Comparison of ENCODE assay signal across 12 cellular contexts in genomic region chr6:149033454-149034241, GRCh38.
A peak's percentile ranks its signal among the peaks of the same experiment; 100 is the strongest.
DNase-seq lines count a peak whose midpoint lies in the region; ATAC-seq and TF ChIP-seq lines count a peak whose summit lies in the region.
"Had no signal": no experiment of that assay in that cellular context is flagged by ENCODE, and none has a peak within 500 bp of the region (broad histone marks: within the 10 kb centered on the region; RNA-seq: fewer than 3 reads in every experiment).

No MANE protein-coding gene starts in this region.

- H4K20me1 ChIP-seq in Loucy (ENCODE audit: insufficient read depth, low read length, poor library complexity, severe bottlenecking) = no peaks in the 10 kb centered on the region

- no peak for TF ChIP-seq EP300 in transverse colon (IDR thresholded peaks at IDR 0.05; ENCODE audit: low read depth)

- 78 to 84% (median 80%) methylated on average over 10 of the region's 10 CpGs for WGBS in adrenal gland, 4 donors
- 77 to 85% methylated on average over 9 to 10 of the region's 10 CpGs for WGBS in transverse colon (ENCODE audit: low coverage in 1 of 2), 2 donors

- no peaks in the 10 kb centered on the region for H3F3A ChIP-seq in Loucy (ENCODE audit: low read depth)

- peaks cover 2% of the 10 kb centered on the region for H3K36me3 Mint-ChIP-seq in activated T-cell treated with anti-CD3 and anti-CD28 coated beads, Interleukin-2, amount 50 U/mL, for 4 hours (ENCODE audit: insufficient read depth)
- H3K36me3 Mint-ChIP-seq in CD14-positive monocyte = no peaks in the 10 kb centered on the region
- peaks cover 10% of the 10 kb centered on the region for H3K36me3 Mint-ChIP-seq in effector memory CD8-positive, alpha-beta T cell (ENCODE audit: insufficient read depth)
- H3K36me3 Mint-ChIP-seq: naive thymus-derived CD8-positive, alpha-beta T cell had no signal

- no peaks in the 10 kb centered on the region for H3K27me3 Mint-ChIP-seq in activated T-cell treated with anti-CD3 and anti-CD28 coated beads, Interleukin-2, amount 50 U/mL, for 4 hours (ENCODE audit: low read depth)
- H3K27me3 Mint-ChIP-seq in stimulated activated naive CD8-positive, alpha-beta T cell treated with anti-CD3 and anti-CD28 coated beads, Interleukin-15, amount 100 ng/mL, for 72 hours = peaks cover 7% of the 10 kb centered on the region
- H3K27me3 Mint-ChIP-seq in CD14-positive monocyte (ENCODE audit: low read depth in 3 of 3) = peaks cover 2 to 6% (median 5%) of the 10 kb centered on the region in 3 donors
- H3K27me3 Mint-ChIP-seq in effector memory CD8-positive, alpha-beta T cell = no peaks in the 10 kb centered on the region
- H3K27me3 Mint-ChIP-seq: naive thymus-derived CD8-positive, alpha-beta T cell; type B pancreatic cell had no signal

- H3K27me3 ChIP-seq in Loucy (ENCODE audit: insufficient read depth, low read length, poor library complexity, severe bottlenecking) (no peaks in the 10 kb centered on the region), adrenal gland (no peaks in the 10 kb centered on the region), transverse colon (no peaks in the 10 kb centered on the region)

- peak overlapping the region; percentile 43 for H3K9ac ChIP-seq in Loucy (ENCODE audit: low read depth, low read length, poor library complexity, severe bottlenecking)

- H3K27ac Mint-ChIP-seq in stimulated activated naive CD8-positive, alpha-beta T cell treated with anti-CD3 and anti-CD28 coated beads, Interleukin-15, amount 100 ng/mL, for 72 hours = peak overlapping the region; percentile 60 to 95
- no peak overlapping the region for H3K27ac Mint-ChIP-seq in CD14-positive monocyte
- H3K27ac Mint-ChIP-seq in effector memory CD8-positive, alpha-beta T cell = no peak overlapping the region
- H3K27ac Mint-ChIP-seq: type B pancreatic cell had no signal

- TF ChIP-seq CTCF in Loucy (conservative IDR thresholded peaks at IDR 0.05; ENCODE audit: low read length) (no peak), adrenal gland (IDR thresholded peaks at IDR 0.05) (no peak), CD14-positive monocyte (IDR thresholded peaks at IDR 0.05) (no peak), transverse colon (IDR thresholded peaks at IDR 0.05) (no peak)

- H3K4me1 ChIP-seq in Loucy (ENCODE audit: insufficient read depth, low read length, poor library complexity, severe bottlenecking) (peaks cover 45% of the 10 kb centered on the region), adrenal gland (replicated peaks in 1 of 2) (peaks cover 24 to 33% of the 10 kb centered on the region in 2 donors), transverse colon (peaks cover 0 to 10% (median 8%) of the 10 kb centered on the region in 4 donors)

- ATAC-seq in activated T-cell treated with anti-CD3 and anti-CD28 coated beads, Interleukin-2, amount 50 U/mL, for 4 hours = peak; percentile 40 to 42
- peak; percentile 61 for ATAC-seq in stimulated activated naive CD8-positive, alpha-beta T cell treated with anti-CD3 and anti-CD28 coated beads, Interleukin-15, amount 100 ng/mL, for 72 hours
- ATAC-seq in effector memory CD8-positive, alpha-beta T cell (replicated peaks) = no peak
- ATAC-seq: naive thymus-derived CD8-positive, alpha-beta T cell had no signal

- H3K36me3 ChIP-seq in Loucy (ENCODE audit: insufficient read depth, low read length) = no peaks in the 10 kb centered on the region
- no peaks in the 10 kb centered on the region for H3K36me3 ChIP-seq in adrenal gland (replicated peaks in 1 of 2)
- H3K36me3 ChIP-seq in transverse colon = no peaks in the 10 kb centered on the region

- peak overlapping the region; percentile 82 for H3K4me3 Mint-ChIP-seq in activated T-cell treated with anti-CD3 and anti-CD28 coated beads, Interleukin-2, amount 50 U/mL, for 4 hours
- peak overlapping the region; percentile 15 to 71 for H3K4me3 Mint-ChIP-seq in stimulated activated naive CD8-positive, alpha-beta T cell treated with anti-CD3 and anti-CD28 coated beads, Interleukin-15, amount 100 ng/mL, for 72 hours
- no peak overlapping the region for H3K4me3 Mint-ChIP-seq in CD14-positive monocyte
- H3K4me3 Mint-ChIP-seq in effector memory CD8-positive, alpha-beta T cell = no peak overlapping the region
- H3K4me3 Mint-ChIP-seq: naive thymus-derived CD8-positive, alpha-beta T cell had no signal

- no peaks in the 10 kb centered on the region for H3K9me3 Mint-ChIP-seq in activated T-cell treated with anti-CD3 and anti-CD28 coated beads, Interleukin-2, amount 50 U/mL, for 4 hours
- no peaks in the 10 kb centered on the region for H3K9me3 Mint-ChIP-seq in stimulated activated naive CD8-positive, alpha-beta T cell treated with anti-CD3 and anti-CD28 coated beads, Interleukin-15, amount 100 ng/mL, for 72 hours
- peaks cover 0 to 6% (median 0%) of the 10 kb centered on the region in 7 donors for H3K9me3 Mint-ChIP-seq in CD14-positive monocyte
- H3K9me3 Mint-ChIP-seq in effector memory CD8-positive, alpha-beta T cell = no peaks in the 10 kb centered on the region
- H3K9me3 Mint-ChIP-seq: naive thymus-derived CD8-positive, alpha-beta T cell; type B pancreatic cell had no signal

- H3K4me1 Mint-ChIP-seq in activated T-cell treated with anti-CD3 and anti-CD28 coated beads, Interleukin-2, amount 50 U/mL, for 4 hours (ENCODE audit: low read depth) = peaks cover 67% of the 10 kb centered on the region
- H3K4me1 Mint-ChIP-seq in stimulated activated naive CD8-positive, alpha-beta T cell treated with anti-CD3 and anti-CD28 coated beads, Interleukin-15, amount 100 ng/mL, for 72 hours = peaks cover 83% of the 10 kb centered on the region
- peaks cover 16% of the 10 kb centered on the region for H3K4me1 Mint-ChIP-seq in CD14-positive monocyte
- peaks cover 13 to 21% of the 10 kb centered on the region in 2 donors for H3K4me1 Mint-ChIP-seq in effector memory CD8-positive, alpha-beta T cell (ENCODE audit: low read depth in 2 of 2)

- H3K9me3 ChIP-seq in Loucy (ENCODE audit: insufficient read depth, low read depth, low read length) (no peaks in the 10 kb centered on the region), adrenal gland (replicated peaks in 1 of 3) (no peaks in the 10 kb centered on the region), transverse colon (no peaks in the 10 kb centered on the region)

- peak overlapping the region in 4 of 5 donors; percentile 78 to 91 (median 86) for H3K27ac ChIP-seq in adrenal gland
- peak overlapping the region in 1 of 4 donors; percentile 56 for H3K27ac ChIP-seq in transverse colon

- in situ Hi-C loops in transverse colon (cut with MboI; ENCODE audit: low pct_ligation_motif_present in 1 of 4, low pct_unique_long_range_greater_than_20kb in 1 of 4, low sequenced_read_pairs in 3 of 4) = loop anchor here in 3 of 4 donors (5.0 to 10.0 kb wide), 4 partner anchors 51 to 404 kb away; no protein-coding TSS in a partner anchor

- H2AFZ ChIP-seq in Loucy (ENCODE audit: low read length) = no peak overlapping the region

- intact Hi-C loops in adrenal gland (cut with DNase I) (loop anchor here in 1 of 2 donors (5.0 kb wide), 1 partner anchor 399 kb away; no protein-coding TSS in a partner anchor), CD14-positive monocyte (cut with micrococcal nuclease) (loop anchor here in 1 of 2 donors (10.0 kb wide), 1 partner anchor 481 kb away; no protein-coding TSS in a partner anchor), transverse colon (cut with DNase I; ENCODE audit: low total_unique reads) (no loop called here)

- H3K79me2 ChIP-seq in Loucy (ENCODE audit: insufficient read depth, low read length) = no peaks in the 10 kb centered on the region

- TF ChIP-seq POLR2A in adrenal gland (IDR thresholded peaks at IDR 0.05) (no peak), transverse colon (IDR thresholded peaks at IDR 0.05) (no peak)

- H3K4me2 ChIP-seq in Loucy (ENCODE audit: low read depth, low read length, poor library complexity, severe bottlenecking) = peak overlapping the region; percentile 60

- no peak for DNase-seq in activated T-cell treated with anti-CD3 and anti-CD28 coated beads, Interleukin-2, amount 50 U/mL, for 4 hours
- DNase-seq in activated T-cell treated with anti-CD3 and anti-CD28 coated beads for 4 hours (no peak), adrenal gland (no peak), CD14-positive monocyte (ENCODE audit: low spot score) (no peak), transverse colon (no peak)
- DNase-seq in stimulated activated naive CD8-positive, alpha-beta T cell treated with anti-CD3 and anti-CD28 coated beads, Interleukin-15, amount 100 ng/mL, for 72 hours = peak; percentile 16 to 44
- no peak for DNase-seq in effector memory CD8-positive, alpha-beta T cell
- DNase-seq: GDM1; naive thymus-derived CD8-positive, alpha-beta T cell; NCI-H446 had no signal

- H3K4me3 ChIP-seq in Loucy (ENCODE audit: low read length, poor library complexity, severe bottlenecking) = no peak overlapping the region
- H3K4me3 ChIP-seq in adrenal gland = no peak overlapping the region
- no peak overlapping the region for H3K4me3 ChIP-seq in transverse colon

- no peaks in the 10 kb centered on the region for H3K9me2 ChIP-seq in Loucy (replicated peaks; ENCODE audit: low read depth, low read length)

Comparison
In these comparisons a context has a peak if more than half of its experiments do, and no peak if none do; other contexts are left out.
1. DNase-seq: peak in stimulated activated naive CD8-positive, alpha-beta T cell treated with anti-CD3 and anti-CD28 coated beads, Interleukin-15, amount 100 ng/mL, for 72 hours (2 of 2); none in activated T-cell treated with anti-CD3 and anti-CD28 coated beads, Interleukin-2, amount 50 U/mL, for 4 hours (single experiment), activated T-cell treated with anti-CD3 and anti-CD28 coated beads for 4 hours (single experiment), adrenal gland (0 of 7), CD14-positive monocyte (single experiment), transverse colon (single experiment) and effector memory CD8-positive, alpha-beta T cell (0 of 3).
2. H3K4me3 Mint-ChIP-seq: peak in activated T-cell treated with anti-CD3 and anti-CD28 coated beads, Interleukin-2, amount 50 U/mL, for 4 hours (single experiment) and stimulated activated naive CD8-positive, alpha-beta T cell treated with anti-CD3 and anti-CD28 coated beads, Interleukin-15, amount 100 ng/mL, for 72 hours (2 of 2); none in CD14-positive monocyte (0 of 2) and effector memory CD8-positive, alpha-beta T cell (0 of 2).
3. H3K27ac Mint-ChIP-seq: peak in stimulated activated naive CD8-positive, alpha-beta T cell treated with anti-CD3 and anti-CD28 coated beads, Interleukin-15, amount 100 ng/mL, for 72 hours (2 of 2); none in CD14-positive monocyte (0 of 7) and effector memory CD8-positive, alpha-beta T cell (0 of 2).